Comparison of ENCODE assay signal across 9 cellular contexts in the genomic region with DNA sequence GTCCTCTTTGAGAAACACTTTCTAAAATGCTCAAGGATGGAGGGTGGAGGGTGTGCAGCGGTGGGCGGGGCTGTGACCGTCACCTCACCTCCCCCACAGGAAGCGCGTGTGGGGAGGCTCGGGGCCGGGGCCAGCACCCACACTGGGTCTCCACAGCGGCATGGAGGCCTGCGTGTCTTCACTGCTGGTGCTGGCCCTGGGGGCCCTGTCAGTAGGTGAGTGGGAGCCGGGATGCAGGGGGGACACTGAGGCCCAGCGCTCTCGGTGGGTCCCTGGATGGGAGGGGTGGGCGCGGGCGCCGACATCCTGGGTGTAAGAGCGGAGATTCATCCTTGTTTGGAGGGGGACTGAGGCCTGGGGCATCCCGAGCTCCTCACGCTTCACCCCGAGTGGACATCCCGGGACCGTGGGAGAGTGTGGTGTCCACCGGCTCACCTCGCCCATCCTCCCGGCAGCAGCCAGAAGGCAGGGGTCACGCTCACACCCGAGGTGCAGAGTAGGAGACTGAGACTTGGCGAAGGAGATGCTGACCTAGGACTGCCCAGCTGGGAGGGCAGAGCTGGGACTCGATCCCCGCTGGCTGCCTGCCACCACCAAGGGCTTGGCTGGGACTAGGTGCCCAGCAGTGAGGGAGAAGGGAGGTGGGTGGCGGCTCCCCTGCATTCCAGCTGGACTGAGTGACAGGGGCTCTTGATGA. TPM values are rescaled to one million over a fixed set of nuclear protein-coding genes. Genes with fewer than 3 reads are reported as not detected.
DNase-seq lines count a peak whose midpoint lies in the region; ATAC-seq and TF ChIP-seq lines count a peak whose summit lies in the region.
"Had no signal": no experiment of that assay in that cellular context is flagged by ENCODE, and none has a peak within 500 bp of the region (broad histone marks: within the 10 kb centered on the region; RNA-seq: fewer than 3 reads in every experiment).

A gene (plus strand): TSS at position 142 of the 697 bp plus-strand sequence. CDS start 19 bp downstream, at position 161.

- H3K9ac ChIP-seq in OCI-LY1 (ENCODE audit: low read length): peak within 1 kb of the TSS; percentile 23; the same call in 1 of the 2 replicates

- H3K4me2 ChIP-seq in OCI-LY1 (ENCODE audit: low read length): peak within 1 kb of the TSS; percentile 60

- ATAC-seq in left lung: peak; percentile 32

- H3K27me3 ChIP-seq in OCI-LY1 (ENCODE audit: insufficient read depth, low read length) (no peaks in the 10 kb centered on the region), left lung (peaks cover 0 to 3% of the 10 kb centered on the region in 2 donors)

- H3K4me1 ChIP-seq in OCI-LY1 (ENCODE audit: insufficient read depth, low read length, severe bottlenecking) (peaks cover 10% of the 10 kb centered on the region), left lung (no peaks in the 10 kb centered on the region)

- intact Hi-C loops in left lung (cut with DNase I): no loop called here

- H3K4me3 ChIP-seq in OCI-LY1 (ENCODE audit: low read depth, low read length, poor library complexity, severe bottlenecking): peak within 1 kb of the TSS; percentile 25
- no peak within 1 kb of the TSS for H3K4me3 ChIP-seq in left lung
- H3K4me3 ChIP-seq: sigmoid colon had no signal

- TF ChIP-seq CTCF in OCI-LY1 (IDR thresholded peaks at IDR 0.05; ENCODE audit: low read length): no peak
- TF ChIP-seq CTCF in left lung (IDR thresholded peaks at IDR 0.05): no peak

- no peak within 1 kb of the TSS for H2AFZ ChIP-seq in OCI-LY1 (ENCODE audit: low read length)

- H3K27ac ChIP-seq in OCI-LY1 (ENCODE audit: low read depth, low read length, poor library complexity, severe bottlenecking): no peak within 1 kb of the TSS
- H3K27ac ChIP-seq in left lung: no peak within 1 kb of the TSS
- H3K27ac ChIP-seq: sigmoid colon had no signal

- no peaks in the 10 kb centered on the region for H3K79me2 ChIP-seq in OCI-LY1 (ENCODE audit: insufficient read depth, low read length)

- H3K36me3 ChIP-seq in OCI-LY1 (ENCODE audit: insufficient read depth, low read length) (peaks cover 3% of the 10 kb centered on the region; the same call in 1 of the 2 replicates), left lung (peaks cover 0 to 30% of the 10 kb centered on the region in 2 donors)

- H3F3A ChIP-seq in OCI-LY1 (ENCODE audit: insufficient read depth, low read length): no peaks in the 10 kb centered on the region

- no peaks in the 10 kb centered on the region for H3K9me2 ChIP-seq in OCI-LY1 (ENCODE audit: low read depth, low read length)

- H3K9me3 ChIP-seq in OCI-LY1 (ENCODE audit: low read length) (no peaks in the 10 kb centered on the region), left lung (no peaks in the 10 kb centered on the region)
- H3K9me3 ChIP-seq: sigmoid colon had no signal

- no peaks in the 10 kb centered on the region for H4K20me1 ChIP-seq in OCI-LY1 (ENCODE audit: insufficient read depth, low read length)

- DNase-seq in activated T-cell treated with anti-CD3 and anti-CD28 coated beads for 24 hours (ENCODE audit: low read depth) (peak; percentile 62), left lung (peak in 1 of 2 donors; percentile 73), SW480 (ENCODE audit: low spot score) (no peak), pons (ENCODE audit: low spot score) (no peak), kidney tubule cell (ENCODE audit: low spot score) (no peak), NCI-H526 treated with DMSO at 0.1 percent for 48 hours (lab: John Stamatoyannopoulos, UW) (no peak)
- peak; percentile 49 to 60 for DNase-seq in stimulated activated CD8-positive, alpha-beta memory T cell treated with anti-CD3 and anti-CD28 coated beads, Interleukin-4, amount 100 ng/mL, for 1 hour (ENCODE audit: low read depth in 2 of 2, low spot score in 1 of 2)
- DNase-seq: sigmoid colon had no signal

RNA-seq across cellular contexts. Expression of the gene that starts here (rescaled TPM):
- total RNA-seq in left lung: 1 to 10 TPM; 1.4 TPM

Comparison
In these comparisons a context has a peak if more than half of its experiments do, and no peak if none do; other contexts are left out.
1. DNase-seq: peak in activated T-cell treated with anti-CD3 and anti-CD28 coated beads for 24 hours (single experiment) and stimulated activated CD8-positive, alpha-beta memory T cell treated with anti-CD3 and anti-CD28 coated beads, Interleukin-4, amount 100 ng/mL, for 1 hour (2 of 2); none in SW480 (single experiment), pons (single experiment), kidney tubule cell (single experiment) and NCI-H526 treated with DMSO at 0.1 percent for 48 hours (single experiment).